Comparison of ENCODE assay signal across 13 cellular contexts in the genomic region with DNA sequence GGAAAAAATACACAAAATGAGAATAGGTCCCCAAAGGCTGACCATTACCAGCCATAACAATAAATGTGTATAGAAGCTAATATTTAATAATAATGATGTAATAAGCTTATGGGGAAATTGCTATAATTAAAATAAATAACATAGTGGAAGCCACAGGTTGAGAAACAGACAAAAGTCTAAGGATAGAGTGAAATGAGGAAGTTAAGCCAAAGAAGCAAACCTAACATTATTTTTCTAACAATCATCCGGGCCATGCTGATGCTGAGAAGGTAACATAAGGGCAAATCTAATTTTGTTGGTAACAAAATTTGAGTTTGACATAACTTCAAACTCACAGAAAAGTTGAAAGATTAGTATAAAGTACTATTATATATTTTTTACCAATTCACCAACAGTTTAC.
"Had no signal": no experiment of that assay in that cellular context is flagged by ENCODE, and none has a peak within 500 bp of the region (broad histone marks: within the 10 kb centered on the region; RNA-seq: fewer than 3 reads in every experiment).

No MANE protein-coding gene starts in this region.

- DNase-seq: activated B cell treated with CpG ODN at 0.5 μM for 24 hours; activated CD4-positive, alpha-beta T cell treated with anti-CD3 and anti-CD28 coated beads for 48 hours; activated CD8-positive, alpha-beta memory T cell treated with anti-CD3 and anti-CD28 coated beads, Interleukin-2, amount 50 U/mL, for 48 hours; activated gamma-delta T cell treated with Interleukin-2 at 50 U/mL for 16 hours; activated naive CD8-positive, alpha-beta T cell treated with anti-CD3 and anti-CD28 coated beads, Interleukin-2, amount 10 ng/mL, durations not matched to agents 7 days and 5 days; anterior cingulate cortex; cortex of kidney; effector CD4-positive, alpha-beta T cell; islet precursor cell; naive thymus-derived CD8-positive, alpha-beta T cell; stimulated activated CD4-positive, alpha-beta T cell treated with anti-CD3 and anti-CD28 coated beads, Interleukin-4, amount 100 ng/mL, for 1 hour; stimulated activated naive B cell treated with anti-CD40 and anti-IgM and Interleukin-4, amounts not matched to agents 10 μg/mL and 1 μg/mL and 100 μg/mL, for 72 hours; thyroid gland had no signal

- ATAC-seq: naive thymus-derived CD8-positive, alpha-beta T cell; stimulated activated naive B cell treated with anti-CD40 and anti-IgM and Interleukin-4, amounts not matched to agents 10 μg/mL and 1 μg/mL and 100 μg/mL, for 72 hours had no signal
